Comparison of ENCODE assay signal across 1 cellular context in the genomic region with DNA sequence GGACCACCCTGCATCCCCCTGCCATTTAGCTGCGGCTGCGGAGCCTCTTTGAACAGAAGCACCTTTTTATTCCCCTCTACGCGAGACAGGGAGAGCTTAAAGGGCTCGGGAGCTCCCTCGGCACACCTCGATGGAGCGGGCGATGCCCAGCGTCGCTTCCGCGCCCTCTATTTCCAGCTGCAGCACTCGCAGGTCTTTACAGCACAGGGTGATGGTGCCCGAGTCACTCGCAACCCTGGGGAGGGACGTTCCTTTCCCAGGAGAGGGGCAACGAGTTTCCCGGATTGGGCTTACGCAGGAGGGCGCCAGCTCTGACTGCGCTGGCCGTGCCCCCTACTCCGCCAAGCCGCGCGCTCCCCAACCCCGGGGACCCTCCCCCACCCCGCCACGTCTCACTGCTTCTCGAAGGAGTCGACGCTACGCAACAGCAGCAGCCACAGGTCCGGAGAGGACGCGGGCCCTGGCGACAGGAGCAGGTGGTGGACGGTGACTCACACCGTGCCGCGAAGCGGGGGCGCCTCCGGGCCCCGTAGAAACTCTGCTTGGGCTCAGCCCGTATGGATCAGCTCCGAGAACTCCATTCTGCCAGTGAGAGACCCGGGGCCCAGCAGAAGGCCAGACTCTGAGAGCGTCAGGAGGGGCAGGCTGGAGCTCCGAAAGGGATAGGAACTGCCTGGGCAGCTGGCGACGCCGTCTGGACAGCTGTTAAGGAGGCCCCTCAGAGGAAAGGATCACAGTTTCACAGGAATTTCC.
TF ChIP-seq lines count a peak whose summit lies in the region.

No MANE protein-coding gene starts in this region.

TF ChIP-seq in HepG2, 621 proteins besides CTCF, POLR2A, EP300 and RAD21 (continued from another document and continues in another):
- peak; percentile 65 for TF ChIP-seq ZNF609 (CRISPR knock-in tag; IDR thresholded peaks at IDR 0.05; ENCODE audit: borderline replicate concordance)
- no peak for TF ChIP-seq ZNF282 (IDR thresholded peaks at IDR 0.05; ENCODE audit: partially characterized antibody)
- TF ChIP-seq SOX13 (IDR thresholded peaks at IDR 0.05) = no peak
- TF ChIP-seq SOX13 (CRISPR knock-in tag; conservative IDR thresholded peaks at IDR 0.05 in 1 of 2, IDR thresholded peaks at IDR 0.05 in 1 of 2) = no peak
- TF ChIP-seq PAWR (CRISPR knock-in tag; IDR thresholded peaks at IDR 0.05; ENCODE audit: borderline replicate concordance) = no peak
- TF ChIP-seq ZNF543 (CRISPR knock-in tag; IDR thresholded peaks at IDR 0.05) = peak; percentile 59; the same call in 1 of the 2 replicates
- no peak; the same call in 1 of the 2 replicates for TF ChIP-seq HDAC1 (CRISPR knock-in tag; IDR thresholded peaks at IDR 0.05)
- TF ChIP-seq HOXA7 (CRISPR knock-in tag; IDR thresholded peaks at IDR 0.05) = no peak
- TF ChIP-seq CEBPB (IDR thresholded peaks at IDR 0.05; ENCODE audit: borderline replicate concordance, low read depth, low read length) = no peak
- TF ChIP-seq POLR2AphosphoS2 (IDR thresholded peaks at IDR 0.05; ENCODE audit: low read depth, low read length) = no peak
- TF ChIP-seq IKZF4 (CRISPR knock-in tag; IDR thresholded peaks at IDR 0.05; ENCODE audit: borderline replicate concordance, low read depth, not compliant biosample characterization) = no peak
- peak; percentile 73; the same call in 1 of the 2 replicates for TF ChIP-seq ZNF775 (CRISPR knock-in tag; IDR thresholded peaks at IDR 0.05; ENCODE audit: borderline replicate concordance)
- no peak for TF ChIP-seq AKNA (CRISPR knock-in tag; IDR thresholded peaks at IDR 0.05; ENCODE audit: borderline replicate concordance)
- no peak for TF ChIP-seq REXO4 (CRISPR knock-in tag; IDR thresholded peaks at IDR 0.05; ENCODE audit: borderline replicate concordance)
- TF ChIP-seq SNRNP70 (IDR thresholded peaks at IDR 0.05; ENCODE audit: low read depth, low read length) = no peak
- peak; percentile 35; the same call in 1 of the 2 replicates for TF ChIP-seq ZNF280D (CRISPR knock-in tag; IDR thresholded peaks at IDR 0.05)
- peak; percentile 25; the same call in 1 of the 2 replicates for TF ChIP-seq TBX2 (CRISPR knock-in tag; IDR thresholded peaks at IDR 0.05; ENCODE audit: borderline replicate concordance)
- 0 out of 2 replicates have a peak, but pooled peaks have one; percentile 38 for TF ChIP-seq HNRNPL (IDR thresholded peaks at IDR 0.05; ENCODE audit: low read depth, low read length)
- TF ChIP-seq, protein P1, sequence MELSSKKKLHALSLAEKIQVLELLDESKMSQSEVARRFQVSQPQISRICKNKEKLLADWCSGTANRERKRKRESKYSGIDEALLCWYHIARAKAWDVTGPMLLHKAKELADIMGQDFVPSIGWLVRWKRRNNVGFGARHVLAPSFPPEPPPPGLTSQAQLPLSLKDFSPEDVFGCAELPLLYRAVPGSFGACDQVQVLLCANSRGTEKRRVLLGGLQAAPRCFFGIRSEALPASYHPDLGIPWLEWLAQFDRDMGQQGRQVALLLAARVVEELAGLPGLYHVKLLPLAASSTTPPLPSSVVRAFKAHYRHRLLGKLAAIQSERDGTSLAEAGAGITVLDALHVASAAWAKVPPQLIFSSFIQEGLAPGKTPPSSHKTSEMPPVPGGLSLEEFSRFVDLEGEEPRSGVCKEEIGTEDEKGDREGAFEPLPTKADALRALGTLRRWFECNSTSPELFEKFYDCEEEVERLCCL (CRISPR knock-in tag; IDR thresholded peaks at IDR 0.05; ENCODE audit: borderline replicate concordance) = no peak; the same call in 1 of the 2 replicates
- no peak for TF ChIP-seq NFATC3 (CRISPR knock-in tag; IDR thresholded peaks at IDR 0.05)
- TF ChIP-seq TERF1 (CRISPR knock-in tag; IDR thresholded peaks at IDR 0.05) = no peak
- TF ChIP-seq JARID2 (CRISPR knock-in tag; IDR thresholded peaks at IDR 0.05; ENCODE audit: insufficient replicate concordance) = no peak
- TF ChIP-seq ZNF615 (CRISPR knock-in tag; IDR thresholded peaks at IDR 0.05; ENCODE audit: borderline replicate concordance) = no peak
- TF ChIP-seq ZNF672 (CRISPR knock-in tag; IDR thresholded peaks at IDR 0.05) = no peak
- TF ChIP-seq DMAP1 (CRISPR knock-in tag; IDR thresholded peaks at IDR 0.05) = peak; percentile 21; the same call in 1 of the 2 replicates
- no peak for TF ChIP-seq GLI4 (CRISPR knock-in tag; IDR thresholded peaks at IDR 0.05; ENCODE audit: borderline replicate concordance)
- no peak for TF ChIP-seq MTA3 (CRISPR knock-in tag; IDR thresholded peaks at IDR 0.05)
- no peak for TF ChIP-seq HINFP (CRISPR knock-in tag; IDR thresholded peaks at IDR 0.05; ENCODE audit: low read depth)
- no peak for TF ChIP-seq FOXA1 (IDR thresholded peaks at IDR 0.05)
- no peak for TF ChIP-seq FOXA1 (CRISPR knock-in tag; IDR thresholded peaks at IDR 0.05)
- TF ChIP-seq DNMT3B (CRISPR knock-in tag; conservative IDR thresholded peaks at IDR 0.05) = no peak
- TF ChIP-seq HNF4A (CRISPR knock-in tag; IDR thresholded peaks at IDR 0.05) = no peak
- TF ChIP-seq ZNF350 (CRISPR knock-in tag; IDR thresholded peaks at IDR 0.05; ENCODE audit: borderline replicate concordance, low read depth) = no peak
- TF ChIP-seq ZNF670 (CRISPR knock-in tag; IDR thresholded peaks at IDR 0.05; ENCODE audit: borderline replicate concordance) = 0 out of 2 replicates have a peak, but pooled peaks have one; percentile 30
- no peak for TF ChIP-seq KLF13 (CRISPR knock-in tag; IDR thresholded peaks at IDR 0.05)
- TF ChIP-seq HNRNPK (IDR thresholded peaks at IDR 0.05; ENCODE audit: low read depth, low read length, poor library complexity, severe bottlenecking) = no peak
- TF ChIP-seq HOXA9 (CRISPR knock-in tag; IDR thresholded peaks at IDR 0.05; ENCODE audit: borderline replicate concordance) = no peak
- TF ChIP-seq NR1H2 (CRISPR knock-in tag; IDR thresholded peaks at IDR 0.05; ENCODE audit: borderline replicate concordance, low read depth) = no peak
- TF ChIP-seq ZNF556 (CRISPR knock-in tag; IDR thresholded peaks at IDR 0.05; ENCODE audit: borderline replicate concordance) = peak; percentile 69; the same call in 1 of the 2 replicates
- TF ChIP-seq MAFK (conservative IDR thresholded peaks at IDR 0.05 in 1 of 2, IDR thresholded peaks at IDR 0.05 in 1 of 2; ENCODE audit: low read length in 2 of 2) = no peak
